Comparison of ENCODE assay signal across 10 cellular contexts in genomic region chr17:51045616-51046526, GRCh38.
DNase-seq lines count a peak whose midpoint lies in the region; ATAC-seq, FAIRE-seq and TF ChIP-seq lines count a peak whose summit lies in the region.
"Had no signal": no experiment of that assay in that cellular context is flagged by ENCODE, and none has a peak within 500 bp of the region (broad histone marks: within the 10 kb centered on the region; RNA-seq: fewer than 3 reads in every experiment).

No MANE protein-coding gene starts in this region.

- DNase-seq in G401 (ENCODE audit: low spot score) (peak; percentile 59), NCI-H69 (lab: John Stamatoyannopoulos, UW) (peak; percentile 78), fibroblast of pulmonary artery (ENCODE audit: low read depth) (peak; percentile 44), putamen (ENCODE audit: low spot score) (peak; percentile 61), HTR-8/SVneo (ENCODE audit: insufficient read length, low spot score) (no peak), HT-29 (ENCODE audit: low spot score) (no peak)
- DNase-seq in activated T-cell treated with anti-CD3 and anti-CD28 coated beads, Interleukin-2, amount 50 U/mL, for 4 hours = no peak
- DNase-seq: activated T-cell treated with anti-CD3 and anti-CD28 coated beads, Interleukin-2, amount 50 U/mL, for 24 hours; DND-41 had no signal

- in situ Hi-C loops in G401 (cut with HindIII; ENCODE audit: low sequenced_read_pairs) = no loop called here

- H3K4me3 Mint-ChIP-seq in activated T-cell treated with anti-CD3 and anti-CD28 coated beads, Interleukin-2, amount 50 U/mL, for 4 hours = no peak overlapping the region
- H3K4me3 Mint-ChIP-seq: activated T-cell treated with anti-CD3 and anti-CD28 coated beads, Interleukin-2, amount 50 U/mL, for 24 hours had no signal

- no peaks in the 10 kb centered on the region for H3K9me3 Mint-ChIP-seq in activated T-cell treated with anti-CD3 and anti-CD28 coated beads, Interleukin-2, amount 50 U/mL, for 4 hours
- H3K9me3 Mint-ChIP-seq: activated T-cell treated with anti-CD3 and anti-CD28 coated beads, Interleukin-2, amount 50 U/mL, for 24 hours had no signal

- peak overlapping the region; percentile 47 for H3K4me3 ChIP-seq in fibroblast of pulmonary artery (replicated peaks; ENCODE audit: low read depth, low read length)

- peaks cover 12% of the 10 kb centered on the region for H3K36me3 Mint-ChIP-seq in activated T-cell treated with anti-CD3 and anti-CD28 coated beads, Interleukin-2, amount 50 U/mL, for 4 hours (ENCODE audit: insufficient read depth)

- H3K27me3 Mint-ChIP-seq in activated T-cell treated with anti-CD3 and anti-CD28 coated beads, Interleukin-2, amount 50 U/mL, for 4 hours (ENCODE audit: low read depth) = no peaks in the 10 kb centered on the region
- H3K27me3 Mint-ChIP-seq: activated T-cell treated with anti-CD3 and anti-CD28 coated beads, Interleukin-2, amount 50 U/mL, for 24 hours had no signal

- no peak for TF ChIP-seq CTCF in fibroblast of pulmonary artery (IDR thresholded peaks at IDR 0.05; ENCODE audit: low read length, missing control alignments)

- FAIRE-seq in HTR-8/SVneo (lab: Jason Lieb, UNC) = no peak

- ATAC-seq in GM19328 (IDR thresholded peaks at IDR 0.05; ENCODE audit: unreplicated experiment) = no peak
- ATAC-seq in activated T-cell treated with anti-CD3 and anti-CD28 coated beads, Interleukin-2, amount 50 U/mL, for 4 hours = no peak

- H3K4me1 Mint-ChIP-seq in activated T-cell treated with anti-CD3 and anti-CD28 coated beads, Interleukin-2, amount 50 U/mL, for 4 hours (ENCODE audit: low read depth) = peaks cover 8% of the 10 kb centered on the region

Comparison
In these comparisons a context has a peak if more than half of its experiments do, and no peak if none do; other contexts are left out.
1. DNase-seq: peak in G401 (single experiment), NCI-H69 (single experiment), fibroblast of pulmonary artery (single experiment) and putamen (single experiment); none in HTR-8/SVneo (single experiment), activated T-cell treated with anti-CD3 and anti-CD28 coated beads, Interleukin-2, amount 50 U/mL, for 4 hours (single experiment) and HT-29 (single experiment).